Comparison of ENCODE assay signal across 24 cellular contexts in the genomic region with DNA sequence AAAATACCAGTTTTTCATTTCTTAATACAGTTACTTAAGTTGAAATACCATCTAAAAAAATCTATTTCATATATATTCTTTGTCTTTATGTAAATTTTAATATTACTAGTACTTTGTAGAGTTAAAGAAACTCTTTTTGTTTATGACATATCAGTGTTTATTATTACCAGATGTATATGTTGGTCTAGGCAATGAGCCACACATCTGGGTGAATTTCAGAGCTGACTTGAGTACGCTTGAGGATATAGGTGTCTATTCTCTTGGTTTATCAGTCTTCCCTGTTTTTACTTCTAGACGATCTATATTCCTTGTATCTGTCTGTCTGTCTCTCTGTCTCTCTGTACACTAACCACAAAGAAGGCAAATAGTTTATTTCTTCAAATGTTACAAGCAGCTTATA. TPM values are rescaled to one million over a fixed set of nuclear protein-coding genes. Genes with fewer than 3 reads are reported as not detected.
DNase-seq lines count a peak whose midpoint lies in the region; ATAC-seq, FAIRE-seq and TF ChIP-seq lines count a peak whose summit lies in the region.
"Had no signal": no experiment of that assay in that cellular context is flagged by ENCODE, and none has a peak within 500 bp of the region (broad histone marks: within the 10 kb centered on the region; RNA-seq: fewer than 3 reads in every experiment).

No MANE protein-coding gene starts in this region.

- H3K4me1 Mint-ChIP-seq in natural killer cell: peaks cover 55% of the 10 kb centered on the region in 2 donors

- TF ChIP-seq EP300 in SK-N-SH (IDR thresholded peaks at IDR 0.05; ENCODE audit: borderline replicate concordance in 1 of 2, low read depth in 1 of 2, low read length in 1 of 2): no peak

- POLR2A ChIA-PET in SK-N-SH (lab: Yijun Ruan, JAX): no interaction called here

- H4K20me1 ChIP-seq in SK-N-SH (ENCODE audit: insufficient read depth): peaks cover 68% of the 10 kb centered on the region
- peaks cover 21% of the 10 kb centered on the region for H4K20me1 ChIP-seq in keratinocyte (ENCODE audit: control insufficient read depth, extremely low read depth, insufficient read depth, low read length)

- ATAC-seq in SK-N-SH treated with all-trans-retinoic acid at 6 μM for 48 hours: no peak
- no peak for ATAC-seq in HG03135 (IDR thresholded peaks at IDR 0.05; ENCODE audit: unreplicated experiment)
- no peak for ATAC-seq in natural killer cell
- ATAC-seq: left colon had no signal

- CTCF ChIA-PET in SK-N-SH (lab: Yijun Ruan, JAX): interaction anchor here (1.3 to 3.5 kb wide), 2 partner anchors 39 to 76 kb away, joined by 3 to 12 read pairs; no protein-coding TSS in a partner anchor

- no peaks in the 10 kb centered on the region for H3K9me3 ChIP-seq in SK-N-SH
- H3K9me3 ChIP-seq in keratinocyte (ENCODE audit: control insufficient read depth, low read depth, low read length): no peaks in the 10 kb centered on the region
- no peaks in the 10 kb centered on the region for H3K9me3 ChIP-seq in subcutaneous abdominal adipose tissue (ENCODE audit: control insufficient read depth in 5 of 5, low read length in 5 of 5)
- H3K9me3 ChIP-seq: HAP-1, neutrophil had no signal

- intact Hi-C loops in natural killer cell (cut with micrococcal nuclease): no loop called here

- H3F3A ChIP-seq in SK-N-SH (replicated peaks; ENCODE audit: insufficient read depth): peaks cover 11% of the 10 kb centered on the region

- no peaks in the 10 kb centered on the region for H3K9me1 ChIP-seq in keratinocyte (ENCODE audit: control insufficient read depth, extremely low read depth, insufficient read depth, low read length)

- no peak for DNase-seq in SK-N-SH
- DNase-seq in choroid plexus epithelial cell (ENCODE audit: low read depth): peak; percentile 17
- no peak for DNase-seq in keratinocyte (ENCODE audit: low read depth, low spot score)
- no peak for DNase-seq in DMS53 (lab: John Stamatoyannopoulos, UW)
- DNase-seq in natural killer cell: no peak
- DNase-seq: activated CD4-positive, alpha-beta T cell treated with anti-CD3 and anti-CD28 coated beads, Interleukin-2, amount 10 ng/mL, durations not matched to agents 24 days and 14 days; activated effector memory CD4-positive, alpha-beta T cell treated with Interleukin-2 at 50 U/mL for 16 hours; amniotic stem cell; EL; left colon; NCI-H2107; NCI-H526; SHP77; T-helper 1 cell had no signal

- no peaks in the 10 kb centered on the region for H3K9me2 ChIP-seq in SK-N-SH

- H3K27ac ChIP-seq in SK-N-SH (ENCODE audit: low read depth in 2 of 2, low read length in 1 of 2) (no peak overlapping the region), keratinocyte (ENCODE audit: control insufficient read depth, insufficient read depth, low read length) (peak overlapping the region; percentile 31), subcutaneous abdominal adipose tissue (ENCODE audit: low read depth, low read length) (no peak overlapping the region)
- H3K27ac ChIP-seq: 22Rv1, neutrophil had no signal

- 81% methylated on average over 2 of the region's 2 CpGs for WGBS in SK-N-SH (ENCODE audit: low lambda C conversion rate)

- no peak overlapping the region for H3K4me3 Mint-ChIP-seq in natural killer cell
- H3K4me3 Mint-ChIP-seq: activated CD4-positive, alpha-beta T cell treated with anti-CD3 and anti-CD28 coated beads, Interleukin-2, amount 10 ng/mL, durations not matched to agents 24 days and 14 days had no signal

- H3K36me3 ChIP-seq in SK-N-SH (replicated peaks in 1 of 2; ENCODE audit: control insufficient read depth in 1 of 2, insufficient read depth in 2 of 2, low read length in 1 of 2) (peaks cover 7 to 14% of the 10 kb centered on the region in 2 experiments), keratinocyte (ENCODE audit: control insufficient read depth in 2 of 2, extremely low read depth in 1 of 2, insufficient read depth in 2 of 2, low read length in 2 of 2) (peaks cover 0 to 4% of the 10 kb centered on the region in 2 experiments), subcutaneous abdominal adipose tissue (ENCODE audit: control insufficient read depth in 5 of 5, insufficient read depth in 5 of 5, low read length in 5 of 5) (no peaks in the 10 kb centered on the region)
- H3K36me3 ChIP-seq: HAP-1, neutrophil had no signal

- dilution Hi-C loops in keratinocyte (cut with MboI; ENCODE audit: extremely low pct_ligation_motif_present, low sequenced_read_pairs): no loop called here

- H3K27ac Mint-ChIP-seq in natural killer cell: no peak overlapping the region
- H3K27ac Mint-ChIP-seq: activated CD4-positive, alpha-beta T cell treated with anti-CD3 and anti-CD28 coated beads, Interleukin-2, amount 10 ng/mL, durations not matched to agents 24 days and 14 days had no signal

- TF ChIP-seq CTCF in SK-N-SH (IDR thresholded peaks at IDR 0.05): no peak
- TF ChIP-seq CTCF in choroid plexus epithelial cell (conservative IDR thresholded peaks at IDR 0.05; ENCODE audit: low read depth, low read length): no peak
- TF ChIP-seq CTCF in keratinocyte (optimal IDR thresholded peaks at IDR 0.05 in 1 of 3, IDR thresholded peaks at IDR 0.05 in 1 of 3, conservative IDR thresholded peaks at IDR 0.05 in 1 of 3; ENCODE audit: extremely low read depth in 1 of 3, insufficient read depth in 2 of 3, low read length in 3 of 3): no peak
- no peak for TF ChIP-seq CTCF in natural killer cell (IDR thresholded peaks at IDR 0.05)

- H2AFZ ChIP-seq in SK-N-SH (ENCODE audit: low read depth) (no peak overlapping the region), keratinocyte (ENCODE audit: control insufficient read depth, low read length) (no peak overlapping the region)

- H3K4me1 ChIP-seq in SK-N-SH (ENCODE audit: control insufficient read depth in 1 of 2, insufficient read depth in 2 of 2, low read depth in 1 of 2, low read length in 1 of 2) (peaks cover 0 to 16% of the 10 kb centered on the region in 2 experiments; a peak in 2 of 4 replicates), keratinocyte (ENCODE audit: control insufficient read depth, extremely low read depth, insufficient read depth, low read length) (peaks cover 52% of the 10 kb centered on the region), subcutaneous abdominal adipose tissue (ENCODE audit: control insufficient read depth in 5 of 5, insufficient read depth in 5 of 5, low read length in 5 of 5) (peaks cover 2 to 46% (median 41%) of the 10 kb centered on the region in 5 donors)

- H3K9ac ChIP-seq in SK-N-SH (no peak overlapping the region), keratinocyte (ENCODE audit: control insufficient read depth, extremely low read depth, insufficient read depth, low read length) (no peak overlapping the region), subcutaneous abdominal adipose tissue (ENCODE audit: low read length in 5 of 5) (peak overlapping the region in 3 of 5 donors; percentile 61 to 99 (median 66))

- no peaks in the 10 kb centered on the region for H3K9me3 Mint-ChIP-seq in natural killer cell
- H3K9me3 Mint-ChIP-seq: activated CD4-positive, alpha-beta T cell treated with anti-CD3 and anti-CD28 coated beads, Interleukin-2, amount 10 ng/mL, durations not matched to agents 24 days and 14 days had no signal

- H3K4me2 ChIP-seq in SK-N-SH (peak overlapping the region; percentile 88; the same call in 1 of the 2 replicates), keratinocyte (ENCODE audit: control insufficient read depth, extremely low read depth, insufficient read depth, low read depth, low read length) (peak overlapping the region; percentile 20)

- no peak for TF ChIP-seq RAD21 in SK-N-SH (IDR thresholded peaks at IDR 0.05; ENCODE audit: low read length)

- H3K4me3 ChIP-seq in SK-N-SH (ENCODE audit: low read depth in 2 of 2, low read length in 1 of 2) (peak overlapping the region in 1 of 2 experiments; percentile 95; a peak in 1 of 4 replicates), choroid plexus epithelial cell (ENCODE audit: low read depth, low read length) (no peak overlapping the region), keratinocyte (ENCODE audit: control insufficient read depth in 2 of 3, extremely low read depth in 1 of 3, insufficient read depth in 2 of 3, low read depth in 1 of 3, low read length in 3 of 3) (no peak overlapping the region), subcutaneous abdominal adipose tissue (ENCODE audit: low read depth in 1 of 5, low read length in 5 of 5) (no peak overlapping the region)
- H3K4me3 ChIP-seq: HAP-1 had no signal

- no peaks in the 10 kb centered on the region for H3K27me3 ChIP-seq in SK-N-SH (ENCODE audit: insufficient read depth)
- no peaks in the 10 kb centered on the region for H3K27me3 ChIP-seq in keratinocyte (ENCODE audit: control insufficient read depth, extremely low read depth, insufficient read depth, low read length)
- no peaks in the 10 kb centered on the region for H3K27me3 ChIP-seq in subcutaneous abdominal adipose tissue (ENCODE audit: control insufficient read depth in 5 of 5, insufficient read depth in 4 of 5, low read length in 5 of 5)

- peaks cover 0 to 4% of the 10 kb centered on the region in 2 donors for H3K27me3 Mint-ChIP-seq in natural killer cell (ENCODE audit: low read depth in 2 of 2)

- H3K36me3 Mint-ChIP-seq in natural killer cell: no peaks in the 10 kb centered on the region

- H3K79me2 ChIP-seq in SK-N-SH (ENCODE audit: insufficient read depth): peaks cover 85% of the 10 kb centered on the region
- peaks cover 74% of the 10 kb centered on the region for H3K79me2 ChIP-seq in keratinocyte (ENCODE audit: control insufficient read depth, insufficient read depth, low read length)

- FAIRE-seq in keratinocyte (lab: Jason Lieb, UNC): no peak

RNA-seq across cellular contexts. Expression of a gene that starts 2.9 kb away (rescaled TPM):
- polyA plus RNA-seq in SK-N-SH (2012; rRNA removed) (26.9 and 36.1 TPM in 2 replicates), keratinocyte (51.4 to 72.1 TPM (median 65.4 TPM) in 3 replicates)
- polyA plus RNA-seq in SK-N-SH (2012; cell fraction: cytosol; rRNA removed): 30.7 and 35.1 TPM in 2 replicates
- 22.5 and 37.2 TPM in 2 replicates for polyA plus RNA-seq in SK-N-SH (2012; cell fraction: nucleus; rRNA removed)
- 21.0 TPM for polyA plus RNA-seq in keratinocyte (2011; ENCODE audit: low read depth)
- polyA plus RNA-seq in keratinocyte (2011; cell fraction: cytosol; rRNA removed): 34.2 and 66.0 TPM in 2 replicates
- 60.3 and 81.8 TPM in 2 replicates for polyA plus RNA-seq in keratinocyte (2011; cell fraction: nucleus; rRNA removed)
- 24.6 and 30.3 TPM in 2 replicates for polyA plus RNA-seq in keratinocyte (2012; ENCODE audit: low replicate concordance)
- polyA minus RNA-seq in keratinocyte: 51.0 to 171 TPM (median 117 TPM) in 3 replicates
- 58.9 TPM for polyA minus RNA-seq in keratinocyte (2011; cell fraction: cytosol; rRNA and poly(A)+ RNA removed)
- polyA minus RNA-seq in keratinocyte (2011; cell fraction: nucleus; rRNA and poly(A)+ RNA removed): 45.5 and 106 TPM in 2 replicates
- total RNA-seq in natural killer cell: 10 to 100 TPM; 44.0 to 60.1 (median 54.1) TPM

RNA-seq across cellular contexts. Expression of a gene that starts 57.4 kb away (rescaled TPM):
- 0.11 and 0.25 TPM in 2 replicates for polyA plus RNA-seq in SK-N-SH (2012; rRNA removed)
- 0.08 and 0.17 TPM in 2 replicates for polyA plus RNA-seq in SK-N-SH (2012; cell fraction: cytosol; rRNA removed)
- polyA plus RNA-seq in SK-N-SH (2012; cell fraction: nucleus; rRNA removed): 0.10 and 0.33 TPM in 2 replicates
- polyA plus RNA-seq in keratinocyte: not detected in 3 replicates
- polyA plus RNA-seq in keratinocyte (2011; ENCODE audit: low read depth): not detected
- not detected in 2 replicates for polyA plus RNA-seq in keratinocyte (2011; cell fraction: cytosol; rRNA removed)
- not detected in 2 replicates for polyA plus RNA-seq in keratinocyte (2011; cell fraction: nucleus; rRNA removed)
- polyA plus RNA-seq in keratinocyte (2012; ENCODE audit: low replicate concordance): not detected in 2 replicates
- polyA minus RNA-seq in keratinocyte: not detected in 3 replicates
- polyA minus RNA-seq in keratinocyte (2011; cell fraction: cytosol; rRNA and poly(A)+ RNA removed): not detected
- not detected in 2 replicates for polyA minus RNA-seq in keratinocyte (2011; cell fraction: nucleus; rRNA and poly(A)+ RNA removed)
- not detected for total RNA-seq in natural killer cell
- total RNA-seq: activated CD4-positive, alpha-beta T cell treated with anti-CD3 and anti-CD28 coated beads, Interleukin-2, amount 10 ng/mL, durations not matched to agents 24 days and 14 days; cardiac septum; dermis microvascular lymphatic vessel endothelial cell; LHCN-M2; urinary bladder had no signal

Comparison
In these comparisons a context has a peak if more than half of its experiments do, and no peak if none do; other contexts are left out.
1. H3K9ac ChIP-seq: peak in subcutaneous abdominal adipose tissue (3 of 5); none in SK-N-SH (single experiment) and keratinocyte (single experiment).